ENCODE assay signal across 11 cellular contexts in the genomic region with DNA sequence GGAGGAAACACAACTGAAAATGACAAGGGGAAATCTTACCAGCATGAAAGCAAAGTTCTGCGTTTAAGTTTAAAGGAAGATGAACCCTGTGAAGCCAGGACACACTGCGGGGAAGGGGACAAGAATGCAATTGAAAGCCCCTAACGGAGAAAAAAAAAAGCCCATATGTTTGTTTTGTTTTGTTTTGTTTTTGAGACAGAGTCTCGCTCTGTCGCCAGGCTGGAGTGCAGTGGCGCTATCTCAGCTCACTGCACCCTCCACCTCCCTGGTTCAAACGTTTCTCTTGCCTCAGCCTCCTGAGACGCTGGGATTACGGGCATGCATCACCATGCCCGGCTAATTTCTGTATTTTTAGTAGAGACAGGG. TPM values are rescaled to one million over a fixed set of nuclear protein-coding genes. Genes with fewer than 3 reads are reported as not detected.
DNase-seq lines count a peak whose midpoint lies in the region; ATAC-seq and TF ChIP-seq lines count a peak whose summit lies in the region.
"Had no signal": no experiment of that assay in that cellular context is flagged by ENCODE, and none has a peak within 500 bp of the region (broad histone marks: within the 10 kb centered on the region; RNA-seq: fewer than 3 reads in every experiment).

No MANE protein-coding gene starts in this region.

- CTCF ChIA-PET in activated CD4-positive, alpha-beta T cell treated with anti-CD3 and anti-CD28 coated beads, Interleukin-2, amount 10 ng/mL, durations not matched to agents 7 days and 5 days (lab: Charles Lee): interaction anchor here (0.6 to 7.7 kb wide), 8 partner anchors 10 to 256 kb away, joined by 3 to 103 read pairs (median 5); no protein-coding TSS in a partner anchor
- CTCF ChIA-PET in PC-3 (lab: Charles Lee): no interaction called here
- CTCF ChIA-PET in Caco-2 (lab: Charles Lee): no interaction called here

- H3K27ac ChIP-seq in PC-3 (ENCODE audit: low read length) (no peak overlapping the region), coronary artery (peak overlapping the region in 1 of 2 donors; percentile 70), skin epidermis (peak overlapping the region in 18 of 21 experiments; percentile 31 to 97 (median 89)), substantia nigra (ENCODE audit: low read depth, low read length, poor library complexity, severe bottlenecking) (no peak overlapping the region)
- H3K27ac ChIP-seq: A549, ovary had no signal

- 0 out of 2 replicates have a peak, but pooled peaks cover 4% of the 10 kb centered on the region for H4K20me1 ChIP-seq in PC-3 (ENCODE audit: low read length)

- no peak overlapping the region for H3K9ac ChIP-seq in PC-3 (ENCODE audit: low read length)

- no peaks in the 10 kb centered on the region for H3K9me3 Mint-ChIP-seq in activated CD4-positive, alpha-beta T cell treated with anti-CD3 and anti-CD28 coated beads, Interleukin-2, amount 10 ng/mL, durations not matched to agents 7 days and 5 days
- no peaks in the 10 kb centered on the region for H3K9me3 Mint-ChIP-seq in Caco-2 (ENCODE audit: unreplicated experiment)

- H3K27ac Mint-ChIP-seq in activated CD4-positive, alpha-beta T cell treated with anti-CD3 and anti-CD28 coated beads, Interleukin-2, amount 10 ng/mL, durations not matched to agents 7 days and 5 days: peak overlapping the region; percentile 96
- no peak overlapping the region for H3K27ac Mint-ChIP-seq in Caco-2 (ENCODE audit: unreplicated experiment)

- H3K27me3 Mint-ChIP-seq in activated CD4-positive, alpha-beta T cell treated with anti-CD3 and anti-CD28 coated beads, Interleukin-2, amount 10 ng/mL, durations not matched to agents 7 days and 5 days: no peaks in the 10 kb centered on the region
- peaks cover 3% of the 10 kb centered on the region for H3K27me3 Mint-ChIP-seq in Caco-2 (ENCODE audit: insufficient read depth, unreplicated experiment)

- peak overlapping the region; percentile 99 for H3K4me3 Mint-ChIP-seq in activated CD4-positive, alpha-beta T cell treated with anti-CD3 and anti-CD28 coated beads, Interleukin-2, amount 10 ng/mL, durations not matched to agents 7 days and 5 days
- H3K4me3 Mint-ChIP-seq in Caco-2 (ENCODE audit: unreplicated experiment): no peak overlapping the region

- H3K9me3 ChIP-seq in PC-3 (ENCODE audit: low read length) (no peaks in the 10 kb centered on the region), Caco-2 (peaks cover 7% of the 10 kb centered on the region; the same call in 1 of the 2 replicates)
- H3K9me3 ChIP-seq: A549, ovary had no signal

- peaks cover 71% of the 10 kb centered on the region for H3K79me2 ChIP-seq in PC-3 (ENCODE audit: low read length)

- peaks cover 53% of the 10 kb centered on the region for H3K4me1 Mint-ChIP-seq in activated CD4-positive, alpha-beta T cell treated with anti-CD3 and anti-CD28 coated beads, Interleukin-2, amount 10 ng/mL, durations not matched to agents 7 days and 5 days
- H3K4me1 Mint-ChIP-seq in Caco-2 (ENCODE audit: low read depth, unreplicated experiment): no peaks in the 10 kb centered on the region

- TF ChIP-seq CTCF in PC-3 (conservative IDR thresholded peaks at IDR 0.05; ENCODE audit: low read depth, low read length): no peak
- TF ChIP-seq CTCF in coronary artery (IDR thresholded peaks at IDR 0.05): no peak
- TF ChIP-seq CTCF in Caco-2 (IDR thresholded peaks at IDR 0.05; ENCODE audit: insufficient read depth in 1 of 2, low read depth in 1 of 2, low read length in 1 of 2, severe bottlenecking in 1 of 2, unreplicated experiment in 1 of 2): no peak

- no peaks in the 10 kb centered on the region for H3K36me3 ChIP-seq in PC-3 (ENCODE audit: low read depth, low read length)
- no peaks in the 10 kb centered on the region for H3K36me3 ChIP-seq in Caco-2 (ENCODE audit: control insufficient read depth, insufficient read depth, low read length)
- H3K36me3 ChIP-seq: ovary had no signal

- H3K27me3 ChIP-seq in PC-3 (ENCODE audit: low read length) (no peaks in the 10 kb centered on the region), Caco-2 (replicated peaks; ENCODE audit: control insufficient read depth, insufficient read depth, low read length) (no peaks in the 10 kb centered on the region)
- H3K27me3 ChIP-seq: ovary had no signal

- POLR2A ChIA-PET in activated CD4-positive, alpha-beta T cell treated with anti-CD3 and anti-CD28 coated beads, Interleukin-2, amount 10 ng/mL, durations not matched to agents 7 days and 5 days (lab: Charles Lee): interaction anchor here (1.8 to 6.1 kb wide), 2 partner anchors 11 to 74 kb away, joined by 5 to 44 read pairs; no protein-coding TSS in a partner anchor
- POLR2A ChIA-PET in PC-3 (lab: Charles Lee; ENCODE audit: unreplicated experiment) (interaction anchor here (0.6 kb wide), 1 partner anchor 282 kb away, joined by 3 read pairs; no protein-coding TSS in a partner anchor), Caco-2 (lab: Charles Lee) (no interaction called here)

- no peak for ATAC-seq in PC-3
- ATAC-seq: A549 had no signal

- intact Hi-C loops in PC-3 (cut with micrococcal nuclease): loop anchor here (10.0 kb wide), 1 partner anchor 270 kb away; no protein-coding TSS in a partner anchor
- intact Hi-C loops in Caco-2 (cut with micrococcal nuclease; ENCODE audit: unreplicated experiment): loop anchor here (5.0 kb wide), 2 partner anchors 43 to 273 kb away; no protein-coding TSS in a partner anchor

- no TSS peak for BruUV-seq in PC-3 (replicated peaks; lab: Mats Ljungman, UMichigan)
- BruUV-seq in Caco-2 (replicated peaks; lab: Mats Ljungman, UMichigan): no TSS peak

- peak overlapping the region; percentile 87 for H3K4me2 ChIP-seq in PC-3 (ENCODE audit: low read length)
- H3K4me2 ChIP-seq: A549 had no signal

- peaks cover 62% of the 10 kb centered on the region for H3K36me3 Mint-ChIP-seq in activated CD4-positive, alpha-beta T cell treated with anti-CD3 and anti-CD28 coated beads, Interleukin-2, amount 10 ng/mL, durations not matched to agents 7 days and 5 days (ENCODE audit: low read depth)
- peaks cover 17% of the 10 kb centered on the region for H3K36me3 Mint-ChIP-seq in Caco-2 (ENCODE audit: insufficient read depth, unreplicated experiment)

- DNase-seq in activated CD4-positive, alpha-beta T cell treated with anti-CD3 and anti-CD28 coated beads, Interleukin-2, amount 10 ng/mL, durations not matched to agents 7 days and 5 days: peak; percentile 27
- no peak for DNase-seq in activated CD4-positive, alpha-beta T cell treated with anti-CD3 and anti-CD28 coated beads, Interleukin-2, amount 50 U/mL, for 4 hours
- no peak for DNase-seq in PC-3
- DNase-seq in coronary artery (ENCODE audit: low spot score): no peak
- DNase-seq in substantia nigra (lab: John Stamatoyannopoulos, UW): no peak
- no peak for DNase-seq in midbrain (lab: John Stamatoyannopoulos, UW)
- DNase-seq in Caco-2: no peak
- DNase-seq: NCI-H2107 had no signal

- H3K4me3 ChIP-seq in PC-3 (ENCODE audit: low read length) (no peak overlapping the region; the same call in 1 of the 2 replicates), coronary artery (peak overlapping the region; percentile 88), skin epidermis (peak overlapping the region in 5 of 7 experiments; percentile 61 to 85 (median 65)), Caco-2 (ENCODE audit: low read depth, low read length) (no peak overlapping the region)
- H3K4me3 ChIP-seq: A549, ovary had no signal

- no peaks in the 10 kb centered on the region for H3K9me2 ChIP-seq in PC-3 (replicated peaks; ENCODE audit: low read length)

- H3K4me1 ChIP-seq in PC-3 (ENCODE audit: insufficient read depth, low read length): peaks cover 20% of the 10 kb centered on the region
- peaks cover 8% of the 10 kb centered on the region; the same call in 1 of the 2 replicates for H3K4me1 ChIP-seq in Caco-2

- no peak overlapping the region for H2AFZ ChIP-seq in PC-3 (ENCODE audit: low read length)

- no peaks in the 10 kb centered on the region for H3F3A ChIP-seq in PC-3 (ENCODE audit: low read length, unreplicated experiment)

RNA-seq across cellular contexts. Expression of a gene that starts 2.9 kb away (rescaled TPM):
- 100 to 1,000 TPM; 299 to 312 TPM for total RNA-seq in activated CD4-positive, alpha-beta T cell treated with anti-CD3 and anti-CD28 coated beads, Interleukin-2, amount 10 ng/mL, durations not matched to agents 7 days and 5 days
- 25.7 and 30.1 TPM in 2 replicates for total RNA-seq in PC-3 (2014; rRNA removed)
- 10.3 and 15.6 TPM in 2 replicates for total RNA-seq in Caco-2 (2022)

RNA-seq across cellular contexts. Expression of a gene that starts 8.9 kb away (rescaled TPM):
- not detected for total RNA-seq in activated CD4-positive, alpha-beta T cell treated with anti-CD3 and anti-CD28 coated beads, Interleukin-2, amount 10 ng/mL, durations not matched to agents 7 days and 5 days
- total RNA-seq in PC-3 (2014; rRNA removed): not detected in 2 replicates
- total RNA-seq in Caco-2 (2022): not detected in 2 replicates
- total RNA-seq: ovary had no signal

Comparison
In these comparisons a context has a peak if more than half of its experiments do, and no peak if none do; other contexts are left out.
1. H3K27ac ChIP-seq: peak in skin epidermis (18 of 21); none in PC-3 (single experiment) and substantia nigra (single experiment).
2. H3K4me3 ChIP-seq: peak in coronary artery (single experiment) and skin epidermis (5 of 7); none in PC-3 (single experiment) and Caco-2 (single experiment).